13 cellular contexts compared by ENCODE assay signal in genomic region chr20:35342154-35342769, GRCh38. TPM values are rescaled to one million over a fixed set of nuclear protein-coding genes. Genes with fewer than 3 reads are reported as not detected.
DNase-seq lines count a peak whose midpoint lies in the region; ATAC-seq and TF ChIP-seq lines count a peak whose summit lies in the region.
"Had no signal": no experiment of that assay in that cellular context is flagged by ENCODE, and none has a peak within 500 bp of the region (broad histone marks: within the 10 kb centered on the region; RNA-seq: fewer than 3 reads in every experiment).

No MANE protein-coding gene starts in this region.

- H3K9me3 Mint-ChIP-seq in H9 (no peaks in the 10 kb centered on the region; a peak in 2 of 5 replicates), WTC11 (peaks cover 16% of the 10 kb centered on the region)

- H3K27ac Mint-ChIP-seq in H9 (peak overlapping the region; percentile 27 to 65 (median 31); a peak in 2 of 7 replicates), WTC11 (peak overlapping the region; percentile 57)
- H3K27ac Mint-ChIP-seq: memory B cell had no signal

- H3K4me1 Mint-ChIP-seq in H9 (0 out of 4 replicates have a peak, but pooled peaks cover 0 to 2% of the 10 kb centered on the region in 2 experiments), WTC11 (peaks cover 5% of the 10 kb centered on the region; the same call in 1 of the 2 replicates)
- H3K4me1 Mint-ChIP-seq: memory B cell had no signal

- H3K23ac ChIP-seq in H9 (ENCODE audit: insufficient read length, low read depth, low read length), result no peak overlapping the region

- H3K9ac ChIP-seq in H9 (ENCODE audit: extremely low read depth, insufficient read length, low read length), result no peak overlapping the region

- CTCF ChIA-PET in WTC11 (lab: Charles Lee), result interaction anchor here (0.7 to 2.2 kb wide), 25 partner anchors 8 to 396 kb away, joined by 3 to 31 read pairs (median 4); partner anchors contain the start of genes CEP250 and GDF5

- H3K23me2 ChIP-seq in H9 (ENCODE audit: insufficient read length, low read depth, low read length, poor library complexity, severe bottlenecking), result no peaks in the 10 kb centered on the region

- H3K4me1 ChIP-seq in H9 (ENCODE audit: insufficient read depth, low read length), result no peaks in the 10 kb centered on the region

- peak overlapping the region; percentile 36 for H4K5ac ChIP-seq in H9 (ENCODE audit: insufficient read length, low read depth, low read length)

- no peaks in the 10 kb centered on the region for H3K79me2 ChIP-seq in H9 (ENCODE audit: insufficient read depth, low read length)

- no peaks in the 10 kb centered on the region for H3K27me3 ChIP-seq in H9 (ENCODE audit: insufficient read depth, low read length)

- no peak overlapping the region for H3K4me3 ChIP-seq in AG09309 (ENCODE audit: control insufficient read depth, low read depth, low read length)
- H3K4me3 ChIP-seq: PC-9 had no signal

- no peak overlapping the region for H3K4ac ChIP-seq in H9 (ENCODE audit: low read depth, low read length)

- no CpG with 5 or more reads among the region's 6 CpGs for WGBS in H9 (ENCODE audit: extremely low coverage, insufficient read length, low lambda C conversion rate)

- no peak overlapping the region for H2BK20ac ChIP-seq in H9 (ENCODE audit: low read depth, low read length, poor library complexity, severe bottlenecking)

- TF ChIP-seq CTCF in AG09309 (IDR thresholded peaks at IDR 0.05; ENCODE audit: control insufficient read depth, insufficient read depth, low read depth, low read length, missing control alignments) (peak; percentile 32), H9 (conservative IDR thresholded peaks at IDR 0.05) (peak; percentile 56), WTC11 (IDR thresholded peaks at IDR 0.05) (no peak)

- H4K8ac ChIP-seq in H9 (replicated peaks; ENCODE audit: insufficient read length, low read depth, low read length), result no peak overlapping the region

- H2BK15ac ChIP-seq in H9 (ENCODE audit: low read depth, low read length), result no peak overlapping the region

- no peak overlapping the region for H4K91ac ChIP-seq in H9 (ENCODE audit: insufficient read length, low read depth, low read length)

- H2BK12ac ChIP-seq in H9 (ENCODE audit: insufficient read length, low read depth, low read length), result no peak overlapping the region

- H3K27ac ChIP-seq in H9 (ENCODE audit: insufficient read length, low read depth, low read length) (no peak overlapping the region), caudate nucleus (ENCODE audit: low read depth, low read length) (no peak overlapping the region)
- H3K27ac ChIP-seq: PC-9 had no signal

- no peaks in the 10 kb centered on the region for H3K79me1 ChIP-seq in H9 (ENCODE audit: insufficient read depth, low read depth, low read length, poor library complexity, severe bottlenecking)

- H3K4me3 Mint-ChIP-seq in H9, result no peak overlapping the region
- H3K4me3 Mint-ChIP-seq in WTC11, result no peak overlapping the region
- H3K4me3 Mint-ChIP-seq: memory B cell had no signal

- H2BK5ac ChIP-seq in H9 (ENCODE audit: insufficient read length, low read length), result no peak overlapping the region

- no peak overlapping the region for H3K4me2 ChIP-seq in H9 (ENCODE audit: insufficient read depth, insufficient read length, low read length)
- H3K4me2 ChIP-seq: PC-9 had no signal

- no peak overlapping the region for H2AFZ ChIP-seq in H9 (ENCODE audit: low read length)
- H2AFZ ChIP-seq: PC-9 had no signal

- POLR2A ChIA-PET in WTC11 (lab: Charles Lee), result interaction anchor here (1.1 kb wide), 1 partner anchor 113 kb away, joined by 4 read pairs; the partner anchor contains the start of gene CEP250

- H3K36me3 Mint-ChIP-seq in H9 (ENCODE audit: insufficient read depth in 1 of 3, low read depth in 3 of 3), result peaks cover 17 to 38% (median 20%) of the 10 kb centered on the region in 3 experiments
- H3K36me3 Mint-ChIP-seq in WTC11, result peaks cover 18% of the 10 kb centered on the region

- H3K27me3 Mint-ChIP-seq in H9 (ENCODE audit: low read depth) (no peaks in the 10 kb centered on the region), WTC11 (ENCODE audit: low read depth) (no peaks in the 10 kb centered on the region)
- H3K27me3 Mint-ChIP-seq: memory B cell had no signal

- no peak overlapping the region for H3K14ac ChIP-seq in H9 (ENCODE audit: insufficient read depth, low read length)

- DNase-seq in AG09309 (ENCODE audit: low read depth) (no peak), H9 (peak; percentile 49), WTC11 (ENCODE audit: low spot score) (peak; percentile 18), iPS-NIHi11 (ENCODE audit: low spot score) (peak; percentile 38), activated T-cell treated with anti-CD3 and anti-CD28 coated beads for 4 hours (no peak), NCI-H1436 treated with DMSO at 0.1 percent for 48 hours (lab: John Stamatoyannopoulos, UW) (no peak), caudate nucleus (lab: John Stamatoyannopoulos, UW) (no peak), putamen (ENCODE audit: low spot score) (no peak)
- DNase-seq: activated naive CD4-positive, alpha-beta T cell treated with anti-CD3 and anti-CD28 coated beads, Interleukin-2, amount 50 U/mL, for 16 hours; PC-9; trophoblast cell had no signal

- H2AK5ac ChIP-seq in H9 (ENCODE audit: insufficient read length, low read length), result no peak overlapping the region

- H3K18ac ChIP-seq in H9 (ENCODE audit: insufficient read length, low read depth, low read length), result no peak overlapping the region

- ATAC-seq in WTC11, result peak; percentile 94
- ATAC-seq: activated CD4-positive, CD25-positive, alpha-beta regulatory T cell treated with anti-CD3 and anti-CD28 coated beads, Interleukin-2, amount 50 U/mL, for 24 hours had no signal

- H4K20me1 ChIP-seq in H9 (ENCODE audit: control insufficient read depth, insufficient read depth, insufficient read length), result no peaks in the 10 kb centered on the region

- no peak overlapping the region for H3K56ac ChIP-seq in H9 (ENCODE audit: insufficient read length, low read depth, low read length)

- H3K9me3 ChIP-seq in H9 (ENCODE audit: control insufficient read depth, low read depth, low read length), result no peaks in the 10 kb centered on the region

- H2BK120ac ChIP-seq in H9 (ENCODE audit: low read depth, low read length, poor library complexity, severe bottlenecking), result no peak overlapping the region

- no peak overlapping the region for H3T11ph ChIP-seq in H9 (ENCODE audit: low read length)

TF ChIP-seq in WTC11, 78 proteins besides CTCF, POLR2A, EP300 and RAD21:
- TF ChIP-seq NFATC4 (CRISPR knock-in tag; IDR thresholded peaks at IDR 0.05) (no peak), PRRX2 (CRISPR knock-in tag; IDR thresholded peaks at IDR 0.05) (no peak), USF1 (CRISPR knock-in tag; IDR thresholded peaks at IDR 0.05) (no peak), GRHL2 (CRISPR knock-in tag; IDR thresholded peaks at IDR 0.05; ENCODE audit: insufficient replicate concordance, severe bottlenecking) (no peak), TEAD4 (CRISPR knock-in tag; IDR thresholded peaks at IDR 0.05) (no peak), TEAD1 (CRISPR knock-in tag; IDR thresholded peaks at IDR 0.05) (no peak), FOXP1 (CRISPR knock-in tag; IDR thresholded peaks at IDR 0.05; ENCODE audit: borderline replicate concordance) (no peak)

RNA-seq across cellular contexts. Expression of gene FAM83C, which starts 50.0 kb away (rescaled TPM):
- not detected in 2 replicates for total RNA-seq in H9 (2021)
- not detected in 3 replicates for total RNA-seq in WTC11 (2021)
- total RNA-seq: PC-9 had no signal

RNA-seq across cellular contexts. Expression of gene EIF6, which starts 57.7 kb away (rescaled TPM):
- 150 and 154 TPM in 2 replicates for total RNA-seq in H9 (2021)
- 130 to 157 TPM (median 133 TPM) in 3 replicates for total RNA-seq in WTC11 (2021)

Comparison
In these comparisons a context has a peak if more than half of its experiments do, and no peak if none do; other contexts are left out.
1. DNase-seq: peak in H9 (single experiment), WTC11 (single experiment) and iPS-NIHi11 (single experiment); none in AG09309 (single experiment), activated T-cell treated with anti-CD3 and anti-CD28 coated beads for 4 hours (single experiment), NCI-H1436 treated with DMSO at 0.1 percent for 48 hours (single experiment), caudate nucleus (0 of 61) and putamen (single experiment).